12 cellular contexts compared by ENCODE assay signal in the genomic region with DNA sequence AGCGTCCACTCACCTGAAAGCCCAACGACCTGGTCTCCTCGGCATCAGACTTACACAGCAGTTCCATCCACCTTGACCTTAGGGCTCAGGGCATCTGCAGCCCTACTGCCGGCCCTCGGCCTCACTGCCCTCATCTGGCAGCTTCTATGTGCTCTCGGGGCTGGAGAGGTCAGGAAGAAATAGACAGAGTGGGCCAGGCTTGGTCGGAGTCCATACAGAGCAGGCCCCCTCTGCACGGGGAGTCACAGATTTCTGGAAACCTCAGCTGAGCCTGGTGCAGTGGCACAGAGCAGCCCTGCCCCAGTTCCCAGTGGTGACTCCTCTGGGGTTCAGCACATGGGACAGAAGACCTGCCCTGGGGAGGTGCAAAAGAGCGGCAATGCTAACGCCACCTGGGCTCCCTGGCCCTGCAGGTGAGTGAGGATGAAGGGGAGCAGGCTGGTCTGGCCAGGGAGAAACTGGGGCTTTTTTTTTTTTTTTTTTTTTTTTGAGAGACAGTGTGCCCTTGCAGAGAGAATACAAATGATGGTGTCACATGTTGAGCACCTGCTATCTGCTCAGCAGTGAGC.
DNase-seq lines count a peak whose midpoint lies in the region; ATAC-seq and TF ChIP-seq lines count a peak whose summit lies in the region.
"Had no signal": no experiment of that assay in that cellular context is flagged by ENCODE, and none has a peak within 500 bp of the region (broad histone marks: within the 10 kb centered on the region; RNA-seq: fewer than 3 reads in every experiment).

No MANE protein-coding gene starts in this region.

- H3K79me2 ChIP-seq in neural progenitor cell (ENCODE audit: low read depth): no peaks in the 10 kb centered on the region

- H3K36me3 Mint-ChIP-seq in brain (no peaks in the 10 kb centered on the region), neural progenitor cell (no peaks in the 10 kb centered on the region)

- peaks cover 4% of the 10 kb centered on the region for H3F3A ChIP-seq in neural progenitor cell (ENCODE audit: low read depth)

- no peak overlapping the region for H3K9ac ChIP-seq in BLaER1 treated with 17β-estradiol and CSF1 and Interleukin-3, amounts not matched to agents 10 nM and 100 nM
- H3K9ac ChIP-seq in neural progenitor cell: no peak overlapping the region

- H2AFZ ChIP-seq in neural progenitor cell (replicated peaks): no peak overlapping the region

- H3K27me3 Mint-ChIP-seq in brain (peaks cover 9% of the 10 kb centered on the region), neural progenitor cell (ENCODE audit: insufficient read depth, low read depth) (peaks cover 9% of the 10 kb centered on the region)

- H3K4me3 ChIP-seq in BLaER1 treated with 17β-estradiol and CSF1 and Interleukin-3, amounts not matched to agents 10 nM and 100 nM: no peak overlapping the region
- no peak overlapping the region for H3K4me3 ChIP-seq in neural progenitor cell
- H3K4me3 ChIP-seq: ovary, testis had no signal

- H3K27me3 ChIP-seq in BLaER1 treated with 17β-estradiol and CSF1 and Interleukin-3, amounts not matched to agents 10 nM and 100 nM: no peaks in the 10 kb centered on the region
- peaks cover 5% of the 10 kb centered on the region for H3K27me3 ChIP-seq in neural progenitor cell
- H3K27me3 ChIP-seq: ovary, testis had no signal

- peaks cover 7 to 33% (median 21%) of the 10 kb centered on the region in 10 experiments; a peak in 19 of 20 replicates for H3K4me1 ChIP-seq in BLaER1 treated with 17β-estradiol and CSF1 and Interleukin-3, amounts not matched to agents 10 nM and 100 nM
- no peaks in the 10 kb centered on the region for H3K4me1 ChIP-seq in neural progenitor cell

- H3K9me3 ChIP-seq in BLaER1 treated with 17β-estradiol and CSF1 and Interleukin-3, amounts not matched to agents 10 nM and 100 nM (replicated peaks in 1 of 11): no peaks in the 10 kb centered on the region
- no peaks in the 10 kb centered on the region for H3K9me3 ChIP-seq in neural progenitor cell (ENCODE audit: low read depth)
- H3K9me3 ChIP-seq: ovary, testis had no signal

- H3K4me2 ChIP-seq in BLaER1 treated with 17β-estradiol and CSF1 and Interleukin-3, amounts not matched to agents 10 nM and 100 nM: peak overlapping the region in 10 of 11 experiments; percentile 37 to 93 (median 72); a peak in 14 of 22 replicates
- H3K4me2 ChIP-seq in neural progenitor cell: no peak overlapping the region

- H3K36me3 ChIP-seq in BLaER1 treated with 17β-estradiol and CSF1 and Interleukin-3, amounts not matched to agents 10 nM and 100 nM: no peaks in the 10 kb centered on the region
- no peaks in the 10 kb centered on the region for H3K36me3 ChIP-seq in neural progenitor cell
- H3K36me3 ChIP-seq: ovary had no signal

- H4K20me1 ChIP-seq in BLaER1 treated with 17β-estradiol and CSF1 and Interleukin-3, amounts not matched to agents 10 nM and 100 nM: peaks cover 0 to 45% (median 0%) of the 10 kb centered on the region in 11 experiments; a peak in 4 of 22 replicates
- no peaks in the 10 kb centered on the region for H4K20me1 ChIP-seq in neural progenitor cell (ENCODE audit: low read depth)

- ATAC-seq in HG03521 (IDR thresholded peaks at IDR 0.05; ENCODE audit: unreplicated experiment): peak; percentile 5
- ATAC-seq in GM21360 (IDR thresholded peaks at IDR 0.05; ENCODE audit: unreplicated experiment): no peak
- ATAC-seq in HG03378 (IDR thresholded peaks at IDR 0.05; ENCODE audit: unreplicated experiment): no peak

- H3K9me3 Mint-ChIP-seq in brain (no peaks in the 10 kb centered on the region), neural progenitor cell (no peaks in the 10 kb centered on the region)
- H3K9me3 Mint-ChIP-seq: activated CD4-positive, alpha-beta T cell treated with anti-CD3 and anti-CD28 coated beads, Interleukin-2, amount 10 ng/mL, durations not matched to agents 24 days and 14 days; T-helper 1 cell treated with Interleukin-12 subunit alpha and Interleukin-12 subunit beta and Interleukin-4 antibody, amounts not matched to agents 30 μg/mL and 1 μg/mL, for 36 hours had no signal

- peak overlapping the region in 1 of 11 experiments; percentile 48; a peak in 1 of 22 replicates for H3K27ac ChIP-seq in BLaER1 treated with 17β-estradiol and CSF1 and Interleukin-3, amounts not matched to agents 10 nM and 100 nM
- H3K27ac ChIP-seq in neural progenitor cell: no peak overlapping the region
- H3K27ac ChIP-seq: ovary, testis had no signal

- H3K4me3 Mint-ChIP-seq in brain (no peak overlapping the region), neural progenitor cell (no peak overlapping the region)

- in situ Hi-C loops in KBM-7 (cut with MboI; ENCODE audit: low pct_unique_long_range_greater_than_20kb, low sequenced_read_pairs): loop anchor here (25.0 kb wide), 1 partner anchor 486 kb away; no protein-coding TSS in a partner anchor

- DNase-seq in neural progenitor cell (ENCODE audit: low spot score): no peak
- DNase-seq in KBM-7: no peak
- DNase-seq in activated CD4-positive, alpha-beta T cell treated with anti-CD3 and anti-CD28 coated beads for 48 hours: no peak

- H3K27ac Mint-ChIP-seq in brain: peak overlapping the region in 4 of 5 experiments; percentile 55 to 94 (median 68)
- H3K27ac Mint-ChIP-seq in neural progenitor cell: peak overlapping the region; percentile 75

- TF ChIP-seq CTCF in brain (conservative IDR thresholded peaks at IDR 0.05) (no peak), neural progenitor cell (IDR thresholded peaks at IDR 0.05) (no peak)

- H3K4me1 Mint-ChIP-seq in brain (peaks cover 62% of the 10 kb centered on the region), neural progenitor cell (peaks cover 23% of the 10 kb centered on the region)
